8 cellular contexts compared by ENCODE assay signal in the genomic region with DNA sequence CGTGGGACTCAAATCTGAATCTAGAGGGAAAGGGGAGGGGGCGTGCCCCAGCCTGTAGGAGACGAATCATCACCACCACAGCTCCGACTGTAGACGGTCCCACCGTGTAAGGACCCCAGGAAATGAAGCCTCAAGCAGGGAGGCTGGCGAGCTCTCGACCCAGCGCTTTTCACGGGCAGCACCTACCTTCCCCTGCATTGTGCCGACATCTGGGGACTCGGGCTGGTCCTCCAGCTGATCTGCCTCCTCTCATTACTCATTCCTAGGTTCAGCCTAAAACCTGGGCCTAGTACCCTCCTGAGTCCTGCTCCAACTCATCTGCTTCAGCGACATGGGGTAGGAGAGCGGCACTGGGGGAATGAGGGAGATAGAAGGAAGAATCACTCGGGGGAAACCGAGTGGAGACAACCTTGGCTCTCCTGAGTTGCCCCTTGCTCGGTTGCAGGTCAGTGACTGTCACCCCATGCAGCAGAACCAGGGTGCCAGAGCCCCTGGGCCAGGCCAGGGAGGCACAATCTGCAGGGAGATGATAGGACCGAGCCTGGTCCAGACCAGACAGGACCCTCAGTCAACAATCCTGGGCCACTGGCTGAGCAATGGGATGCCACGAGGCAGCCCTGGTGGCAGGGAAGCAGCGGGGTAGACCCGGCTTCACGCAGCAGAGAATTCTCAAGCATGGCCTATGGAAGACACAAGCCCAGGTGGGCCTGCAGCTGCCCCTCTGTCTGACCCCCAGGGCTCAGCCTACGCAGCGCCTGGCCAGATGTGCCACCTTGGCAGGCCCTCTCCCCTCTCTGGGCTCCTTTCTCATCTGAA. TPM values are rescaled to one million over a fixed set of nuclear protein-coding genes. Genes with fewer than 3 reads are reported as not detected.
DNase-seq lines count a peak whose midpoint lies in the region; ATAC-seq, FAIRE-seq and TF ChIP-seq lines count a peak whose summit lies in the region.

No MANE protein-coding gene starts in this region.

- no peak overlapping the region for H3K4me3 ChIP-seq in CD4-positive, CD25-positive, alpha-beta regulatory T cell (ENCODE audit: low read depth, low read length)
- H3K4me3 ChIP-seq in SJSA1 (peak overlapping the region; percentile 99), foreskin fibroblast (ENCODE audit: low read depth in 1 of 2, low read length in 2 of 2) (peak overlapping the region; percentile 9 to 37), pancreas (peak overlapping the region in 2 of 4 donors; percentile 90 to 95)

- H3K27me3 Mint-ChIP-seq in CD4-positive, CD25-positive, alpha-beta regulatory T cell = peaks cover 46% of the 10 kb centered on the region

- intact Hi-C loops in pancreas (cut with DNase I) = loop anchor here in 2 of 3 donors (10.0 kb wide), 1 partner anchor 53 kb away; no protein-coding TSS in a partner anchor

- H3K4me3 Mint-ChIP-seq in CD4-positive, CD25-positive, alpha-beta regulatory T cell = peak overlapping the region; percentile 28 to 80 (median 63)

- peaks cover 0 to 2% (median 0%) of the 10 kb centered on the region in 7 donors for H3K9me3 Mint-ChIP-seq in CD4-positive, CD25-positive, alpha-beta regulatory T cell

- H3K4me1 Mint-ChIP-seq in CD4-positive, CD25-positive, alpha-beta regulatory T cell = peaks cover 0 to 13% (median 0%) of the 10 kb centered on the region in 4 donors

- H3K27me3 ChIP-seq in CD4-positive, CD25-positive, alpha-beta regulatory T cell (ENCODE audit: control insufficient read depth, insufficient read depth, low read length) = no peaks in the 10 kb centered on the region
- H3K27me3 ChIP-seq in SJSA1 (replicated peaks) (no peaks in the 10 kb centered on the region), pancreas (no peaks in the 10 kb centered on the region)

- peaks cover 16% of the 10 kb centered on the region for H3K4me1 ChIP-seq in CD4-positive, CD25-positive, alpha-beta regulatory T cell (ENCODE audit: control insufficient read depth, insufficient read depth, low read length, poor library complexity, severe bottlenecking)
- H3K4me1 ChIP-seq in SJSA1 (replicated peaks) (peaks cover 93% of the 10 kb centered on the region), pancreas (peaks cover 23 to 37% (median 32%) of the 10 kb centered on the region in 3 donors)

- no peaks in the 10 kb centered on the region for H3K9me3 ChIP-seq in CD4-positive, CD25-positive, alpha-beta regulatory T cell (ENCODE audit: control insufficient read depth in 2 of 2, low read length in 2 of 2)
- H3K9me3 ChIP-seq in SJSA1 (replicated peaks) (no peaks in the 10 kb centered on the region), pancreas (no peaks in the 10 kb centered on the region)

- no peak for ATAC-seq in CD4-positive, CD25-positive, alpha-beta regulatory T cell (ENCODE audit: low read depth in 2 of 2)
- no peak for ATAC-seq in pancreas
- no peak for ATAC-seq in GM18907 (IDR thresholded peaks at IDR 0.05; ENCODE audit: unreplicated experiment)

- no peak overlapping the region for H3K27ac Mint-ChIP-seq in CD4-positive, CD25-positive, alpha-beta regulatory T cell

- TF ChIP-seq CTCF in foreskin fibroblast (IDR thresholded peaks at IDR 0.05; ENCODE audit: low read depth, low read length) = no peak
- TF ChIP-seq CTCF in pancreas (IDR thresholded peaks at IDR 0.05) = no peak

- no peaks in the 10 kb centered on the region for H3K36me3 ChIP-seq in CD4-positive, CD25-positive, alpha-beta regulatory T cell (ENCODE audit: control insufficient read depth, insufficient read depth, low read length)
- H3K36me3 ChIP-seq in SJSA1 (peaks cover 44% of the 10 kb centered on the region), pancreas (no peaks in the 10 kb centered on the region)

- H3K36me3 Mint-ChIP-seq in CD4-positive, CD25-positive, alpha-beta regulatory T cell = no peaks in the 10 kb centered on the region

- FAIRE-seq in pancreas (lab: Jason Lieb, UNC) = no peak
- FAIRE-seq in frontal cortex (lab: Jason Lieb, UNC) = no peak

- DNase-seq in CD4-positive, CD25-positive, alpha-beta regulatory T cell = no peak
- DNase-seq in SJSA1 (ENCODE audit: low read depth in 1 of 2, low spot score in 2 of 2) = no peak
- DNase-seq in foreskin fibroblast = no peak
- peak in 4 of 6 donors; percentile 16 to 71 (median 34) for DNase-seq in pancreas
- no peak for DNase-seq in stimulated activated CD4-positive, alpha-beta T cell treated with anti-CD3 and anti-CD28 coated beads, Interleukin-15, amount 100 ng/mL, for 24 hours
- DNase-seq in frontal cortex (ENCODE audit: low spot score in 2 of 2) = no peak
- no peak for DNase-seq in Kasumi-1 (lab: John Stamatoyannopoulos, UW)

- 69 to 73% methylated on average over 24 of the region's 24 CpGs for WGBS in pancreas, 2 donors

- no peak overlapping the region for H3K27ac ChIP-seq in CD4-positive, CD25-positive, alpha-beta regulatory T cell (ENCODE audit: insufficient read depth, low read length, poor library complexity, severe bottlenecking)
- peak overlapping the region; percentile 57 for H3K27ac ChIP-seq in SJSA1
- H3K27ac ChIP-seq in pancreas = peak overlapping the region; percentile 37 to 95 (median 68)

RNA-seq across cellular contexts. Expression of a gene that starts 0.8 kb away (rescaled TPM):
- total RNA-seq in CD4-positive, CD25-positive, alpha-beta regulatory T cell = 0.44 TPM
- under 1 TPM in 2 of 4 donors, not detected in 2; 0.27 to 0.38 TPM for polyA plus RNA-seq in CD4-positive, CD25-positive, alpha-beta regulatory T cell
- 86.6 and 93.5 TPM in 2 replicates for total RNA-seq in SJSA1 (2014; rRNA removed; shearing (Covaris generic))
- total RNA-seq in pancreas (10 to 100 TPM; 30.1 to 56.9 (median 40.4) TPM), frontal cortex (21.6 TPM)
- polyA plus RNA-seq in pancreas = 10 to 100 TPM; 60.1 to 66.7 TPM

RNA-seq across cellular contexts. Expression of a gene that starts 33.5 kb away (rescaled TPM):
- not detected for total RNA-seq in CD4-positive, CD25-positive, alpha-beta regulatory T cell
- not detected for polyA plus RNA-seq in CD4-positive, CD25-positive, alpha-beta regulatory T cell
- not detected in 2 replicates for total RNA-seq in SJSA1 (2014; rRNA removed; shearing (Covaris generic))
- total RNA-seq in pancreas (over 10,000 TPM; 14,339 to 37,242 (median 26,937) TPM), frontal cortex (not detected)
- over 10,000 TPM; 23,150 to 29,718 TPM for polyA plus RNA-seq in pancreas

RNA-seq across cellular contexts. Expression of a gene that starts 45.3 kb away (rescaled TPM):
- total RNA-seq in CD4-positive, CD25-positive, alpha-beta regulatory T cell = not detected
- not detected for polyA plus RNA-seq in CD4-positive, CD25-positive, alpha-beta regulatory T cell
- not detected in 2 replicates for total RNA-seq in SJSA1 (2014; rRNA removed; shearing (Covaris generic))
- over 10,000 TPM; 36,685 to 57,899 (median 39,778) TPM for total RNA-seq in pancreas
- over 10,000 TPM; 20,002 to 30,463 TPM for polyA plus RNA-seq in pancreas
- total RNA-seq in frontal cortex = not detected

Comparison
In these comparisons a context has a peak if more than half of its experiments do, and no peak if none do; other contexts are left out.
1. DNase-seq: peak in pancreas (4 of 6); none in CD4-positive, CD25-positive, alpha-beta regulatory T cell (0 of 3), SJSA1 (0 of 2), foreskin fibroblast (0 of 2), stimulated activated CD4-positive, alpha-beta T cell treated with anti-CD3 and anti-CD28 coated beads, Interleukin-15, amount 100 ng/mL, for 24 hours (single experiment), frontal cortex (0 of 2) and Kasumi-1 (0 of 2).
2. RNA of a gene that starts 0.8 kb away (total RNA-seq): 86.6 to 93.5 TPM in SJSA1, 30.1 to 56.9 TPM in pancreas and 21.6 TPM in frontal cortex (single experiment); 0.44 TPM in CD4-positive, CD25-positive, alpha-beta regulatory T cell (single experiment); every median in the first group is over 10 times any median in the second.
3. RNA of a gene that starts 33.5 kb away (total RNA-seq): 14,339 to 37,242 TPM in pancreas; not detected in CD4-positive, CD25-positive, alpha-beta regulatory T cell (single experiment), not detected in SJSA1 and not detected in frontal cortex (single experiment); every median in the first group is over 1,000 times any median in the second.
4. RNA of a gene that starts 45.3 kb away (total RNA-seq): 36,685 to 57,899 TPM in pancreas; not detected in CD4-positive, CD25-positive, alpha-beta regulatory T cell (single experiment), not detected in SJSA1 and not detected in frontal cortex (single experiment); every median in the first group is over 1,000 times any median in the second.